Comparison of ENCODE assay signal across 8 cellular contexts in genomic region chr2:25618676-25619075, GRCh38.
A peak's percentile ranks its signal among the peaks of the same experiment; 100 is the strongest.
DNase-seq lines count a peak whose midpoint lies in the region; ATAC-seq and TF ChIP-seq lines count a peak whose summit lies in the region.

No MANE protein-coding gene starts in this region.

- peak; percentile 35 for DNase-seq in DMS79 treated with DMSO at 0.1 percent for 48 hours (lab: John Stamatoyannopoulos, UW)
- DNase-seq in DMS79 (lab: John Stamatoyannopoulos, UW) = no peak
- no peak for DNase-seq in RWPE2 (ENCODE audit: low spot score)
- peak; percentile 19 for DNase-seq in hepatic stellate cell (ENCODE audit: low spot score)
- no peak for DNase-seq in tibial artery
- no peak for DNase-seq in C1 segment of cervical spinal cord (lab: John Stamatoyannopoulos, UW)
- no peak for DNase-seq in activated CD4-positive, alpha-beta T cell treated with anti-CD3 and anti-CD28 coated beads for 48 hours

- H3K27ac ChIP-seq in RWPE2 (ENCODE audit: poor library complexity, severe bottlenecking) (peak overlapping the region; percentile 97), tibial artery (peak overlapping the region; percentile 43 to 71)

- H3K4me1 ChIP-seq in RWPE2 (ENCODE audit: insufficient read depth, poor library complexity, severe bottlenecking) (peaks cover 45% of the 10 kb centered on the region), tibial artery (peaks cover 0 to 28% (median 13%) of the 10 kb centered on the region in 4 donors)

- TF ChIP-seq CTCF in RWPE2 (IDR thresholded peaks at IDR 0.05; ENCODE audit: poor library complexity, severe bottlenecking) = no peak
- TF ChIP-seq CTCF in tibial artery (IDR thresholded peaks at IDR 0.05) = no peak

- ATAC-seq in RWPE2 (ENCODE audit: low read depth) (peak; percentile 92), HG02884 (IDR thresholded peaks at IDR 0.05; ENCODE audit: unreplicated experiment) (no peak)

- H3K27me3 ChIP-seq in RWPE2 (ENCODE audit: insufficient read depth, poor library complexity, severe bottlenecking) = no peaks in the 10 kb centered on the region
- no peaks in the 10 kb centered on the region for H3K27me3 ChIP-seq in tibial artery

- peak overlapping the region; percentile 6 for H3K4me3 ChIP-seq in RWPE2 (ENCODE audit: severe bottlenecking)
- H3K4me3 ChIP-seq in tibial artery = no peak overlapping the region

- H3K9me3 ChIP-seq in RWPE2 (ENCODE audit: severe bottlenecking) = no peaks in the 10 kb centered on the region
- no peaks in the 10 kb centered on the region for H3K9me3 ChIP-seq in tibial artery

- peaks cover 15% of the 10 kb centered on the region for H3K36me3 ChIP-seq in RWPE2 (ENCODE audit: low read depth)
- H3K36me3 ChIP-seq in tibial artery = peaks cover 0 to 5% (median 0%) of the 10 kb centered on the region in 3 donors

- intact Hi-C loops in tibial artery (cut with DNase I; ENCODE audit: low total_unique reads) = no loop called here

Comparison
In these comparisons a context has a peak if more than half of its experiments do, and no peak if none do; other contexts are left out.
1. DNase-seq: peak in DMS79 treated with DMSO at 0.1 percent for 48 hours (single experiment) and hepatic stellate cell (single experiment); none in DMS79 (single experiment), RWPE2 (single experiment), tibial artery (0 of 2), C1 segment of cervical spinal cord (0 of 14) and activated CD4-positive, alpha-beta T cell treated with anti-CD3 and anti-CD28 coated beads for 48 hours (single experiment).